13 cellular contexts compared by ENCODE assay signal in genomic region chr3:50319181-50319871, GRCh38. TPM values are rescaled to one million over a fixed set of nuclear protein-coding genes. Genes with fewer than 3 reads are reported as not detected.
DNase-seq lines count a peak whose midpoint lies in the region; ATAC-seq, FAIRE-seq and TF ChIP-seq lines count a peak whose summit lies in the region.
"Had no signal": no experiment of that assay in that cellular context is flagged by ENCODE, and none has a peak within 500 bp of the region (broad histone marks: within the 10 kb centered on the region; RNA-seq: fewer than 3 reads in every experiment).

No MANE protein-coding gene starts in this region.

- H3K4me1 ChIP-seq in SK-N-SH (ENCODE audit: control insufficient read depth in 1 of 2, insufficient read depth in 2 of 2, low read depth in 1 of 2, low read length in 1 of 2) (peaks cover 0 to 38% of the 10 kb centered on the region in 2 experiments; a peak in 2 of 4 replicates), HepG2 (ENCODE audit: insufficient read depth, low read length) (peaks cover 70% of the 10 kb centered on the region), spleen (peaks cover 25 to 93% (median 78%) of the 10 kb centered on the region in 6 donors), adrenal gland (replicated peaks in 1 of 2) (peaks cover 45 to 70% of the 10 kb centered on the region in 2 donors)

- H3K4me3 ChIP-seq in SK-N-SH (ENCODE audit: low read depth in 2 of 2, low read length in 1 of 2) (no peak overlapping the region), HepG2 (replicated peaks in 1 of 3; ENCODE audit: insufficient read depth in 1 of 3, low read depth in 2 of 3, low read length in 3 of 3) (peak overlapping the region in 1 of 3 experiments; percentile 19; a peak in 2 of 6 replicates), spleen (peak overlapping the region; percentile 72 to 97 (median 90)), adrenal gland (peak overlapping the region in 1 of 4 donors; percentile 9)

- H3K27me3 Mint-ChIP-seq in activated B cell treated with CpG ODN at 0.5 μM for 24 hours: no peaks in the 10 kb centered on the region

- peak overlapping the region; percentile 80; the same call in 1 of the 2 replicates for H3K4me2 ChIP-seq in SK-N-SH
- H3K4me2 ChIP-seq in HepG2 (ENCODE audit: low read depth, low read length): peak overlapping the region; percentile 94

- CTCF ChIA-PET in SK-N-SH (lab: Yijun Ruan, JAX) (interaction anchor here (0.8 to 6.0 kb wide), 7 partner anchors 9 to 127 kb away, joined by 3 to 60 read pairs (median 6); partner anchors contain the start of genes HYAL1, HYAL3, IFRD2 and NAA80), activated B cell treated with CpG ODN at 0.5 μM for 24 hours (lab: Charles Lee) (interaction anchor here (1.6 kb wide), 1 partner anchor 20 kb away, joined by 3 read pairs; the partner anchor contains the start of genes HYAL3 and NAA80), HepG2 (lab: Yijun Ruan, JAX; ENCODE audit: low intra/inter-chr PET ratio, low total read pairs) (no interaction called here)

- peaks cover 3% of the 10 kb centered on the region for H3K36me3 Mint-ChIP-seq in activated B cell treated with CpG ODN at 0.5 μM for 24 hours (ENCODE audit: low read depth)

- no peaks in the 10 kb centered on the region for H3K9me3 Mint-ChIP-seq in activated B cell treated with CpG ODN at 0.5 μM for 24 hours

- no TSS peak for BruUV-seq in HepG2 (replicated peaks; lab: Mats Ljungman, UMichigan)

- peaks cover 15 to 32% of the 10 kb centered on the region in 2 experiments for H3K36me3 ChIP-seq in SK-N-SH (replicated peaks in 1 of 2; ENCODE audit: control insufficient read depth in 1 of 2, insufficient read depth in 2 of 2, low read length in 1 of 2)
- H3K36me3 ChIP-seq in HepG2 (replicated peaks in 1 of 2; ENCODE audit: control insufficient read depth in 1 of 2, insufficient read depth in 2 of 2, low read length in 2 of 2): peaks cover 16 to 32% of the 10 kb centered on the region in 2 experiments
- peaks cover 2 to 65% (median 25%) of the 10 kb centered on the region in 6 donors for H3K36me3 ChIP-seq in spleen
- H3K36me3 ChIP-seq in adrenal gland (replicated peaks in 1 of 2): peaks cover 0 to 31% of the 10 kb centered on the region in 2 donors
- H3K36me3 ChIP-seq: ovary had no signal

- H2AFZ ChIP-seq in SK-N-SH (ENCODE audit: low read depth): no peak overlapping the region
- no peak overlapping the region for H2AFZ ChIP-seq in HepG2 (ENCODE audit: low read length)

- no peak for TF ChIP-seq POLR2A in HepG2 (IDR thresholded peaks at IDR 0.05; ENCODE audit: insufficient read depth in 1 of 2, low read depth in 2 of 2, low read length in 2 of 2)
- TF ChIP-seq POLR2A in spleen (IDR thresholded peaks at IDR 0.05): no peak
- no peak for TF ChIP-seq POLR2A in adrenal gland (IDR thresholded peaks at IDR 0.05)

- H3K27me3 ChIP-seq in SK-N-SH (ENCODE audit: insufficient read depth): no peaks in the 10 kb centered on the region
- H3K27me3 ChIP-seq in HepG2 (ENCODE audit: control insufficient read depth in 1 of 2, insufficient read depth in 2 of 2, low read length in 2 of 2): no peaks in the 10 kb centered on the region; a peak in 1 of 5 replicates
- no peaks in the 10 kb centered on the region for H3K27me3 ChIP-seq in spleen (replicated peaks in 1 of 7)
- H3K27me3 ChIP-seq in adrenal gland: no peaks in the 10 kb centered on the region
- H3K27me3 ChIP-seq: ovary had no signal

- in situ Hi-C loops in HepG2 (cut with HindIII; ENCODE audit: extremely low pct_ligation_motif_present, low pct_unique_long_range_greater_than_20kb): no loop called here

- H3K4me3 Mint-ChIP-seq in activated B cell treated with CpG ODN at 0.5 μM for 24 hours: peak overlapping the region; percentile 15

- no peak for TF ChIP-seq CTCF in SK-N-SH (IDR thresholded peaks at IDR 0.05)
- no peak for TF ChIP-seq CTCF in activated B cell treated with CpG ODN at 0.5 μM for 24 hours (IDR thresholded peaks at IDR 0.05)
- TF ChIP-seq CTCF in HepG2 (CRISPR knock-in tag; IDR thresholded peaks at IDR 0.05): no peak
- TF ChIP-seq CTCF in spleen (IDR thresholded peaks at IDR 0.05 in 8 of 11, conservative IDR thresholded peaks at IDR 0.05 in 3 of 11): no peak
- TF ChIP-seq CTCF in adrenal gland (IDR thresholded peaks at IDR 0.05): no peak

- H3K9me2 ChIP-seq in SK-N-SH: no peaks in the 10 kb centered on the region

- TF ChIP-seq EP300 in SK-N-SH (IDR thresholded peaks at IDR 0.05; ENCODE audit: borderline replicate concordance in 1 of 2, low read depth in 1 of 2, low read length in 1 of 2): no peak
- no peak for TF ChIP-seq EP300 in HepG2 (IDR thresholded peaks at IDR 0.05; ENCODE audit: low read depth in 2 of 2, low read length in 2 of 2)
- no peak for TF ChIP-seq EP300 in HepG2 (CRISPR knock-in tag; IDR thresholded peaks at IDR 0.05; ENCODE audit: borderline replicate concordance)

- H3K27ac ChIP-seq in SK-N-SH (ENCODE audit: low read depth in 2 of 2, low read length in 1 of 2) (no peak overlapping the region; a peak in 1 of 4 replicates), HepG2 (ENCODE audit: extremely low read length, insufficient read depth, low read length) (peak overlapping the region; percentile 2), spleen (peak overlapping the region; percentile 29 to 96 (median 93)), adrenal gland (peak overlapping the region in 1 of 5 donors; percentile 25)
- H3K27ac ChIP-seq: ovary had no signal

- no peak overlapping the region for H3K9ac ChIP-seq in SK-N-SH
- peak overlapping the region; percentile 10; the same call in 1 of the 2 replicates for H3K9ac ChIP-seq in HepG2 (ENCODE audit: insufficient read depth, low read depth, low read length)

- no peak for FAIRE-seq in HepG2 (lab: Jason Lieb, UNC)

- 99% methylated on average over 15 of the region's 15 CpGs for WGBS in SK-N-SH (ENCODE audit: low lambda C conversion rate)
- WGBS in HepG2 (ENCODE audit: low lambda C conversion rate): 94% methylated on average over 15 of the region's 15 CpGs
- WGBS in spleen, 5 donors: 74 to 89% (median 78%) methylated on average over 15 of the region's 15 CpGs
- 79 to 93% (median 86%) methylated on average over 14 to 15 of the region's 15 CpGs for WGBS in adrenal gland, 4 donors

- peaks cover 8% of the 10 kb centered on the region for H3F3A ChIP-seq in SK-N-SH (replicated peaks; ENCODE audit: insufficient read depth)

- no peaks in the 10 kb centered on the region for H3K9me3 ChIP-seq in SK-N-SH
- H3K9me3 ChIP-seq in HepG2 (ENCODE audit: low read length): no peaks in the 10 kb centered on the region
- H3K9me3 ChIP-seq in spleen: no peaks in the 10 kb centered on the region
- H3K9me3 ChIP-seq in adrenal gland (replicated peaks in 1 of 3): no peaks in the 10 kb centered on the region
- H3K9me3 ChIP-seq: ovary had no signal

- H3K27ac Mint-ChIP-seq in activated B cell treated with CpG ODN at 0.5 μM for 24 hours: no peak overlapping the region

- ATAC-seq in SK-N-SH treated with all-trans-retinoic acid at 6 μM for 48 hours (no peak), activated B cell treated with CpG ODN at 0.5 μM for 24 hours (ENCODE audit: low read depth) (no peak), HepG2 (no peak), GM18907 (IDR thresholded peaks at IDR 0.05; ENCODE audit: unreplicated experiment) (no peak)

- TF ChIP-seq RAD21 in SK-N-SH (IDR thresholded peaks at IDR 0.05; ENCODE audit: low read length) (no peak), HepG2 (CRISPR knock-in tag; IDR thresholded peaks at IDR 0.05) (no peak)

- peaks cover 39% of the 10 kb centered on the region for H3K79me2 ChIP-seq in SK-N-SH (ENCODE audit: insufficient read depth)
- H3K79me2 ChIP-seq in HepG2 (ENCODE audit: insufficient read depth, low read length): peaks cover 25% of the 10 kb centered on the region

- intact Hi-C loops in activated B cell treated with CpG ODN at 0.5 μM for 24 hours (cut with micrococcal nuclease): no loop called here
- intact Hi-C loops in HepG2 (cut with micrococcal nuclease; ENCODE audit: unreplicated experiment): no loop called here
- intact Hi-C loops in spleen (cut with DNase I; ENCODE audit: low total_unique reads): no loop called here
- intact Hi-C loops in adrenal gland (cut with DNase I): no loop called here

- H3K4me1 Mint-ChIP-seq in activated B cell treated with CpG ODN at 0.5 μM for 24 hours: peaks cover 39% of the 10 kb centered on the region

- DNase-seq in SK-N-SH: no peak
- DNase-seq in activated B cell treated with CpG ODN at 0.5 μM for 24 hours: no peak
- DNase-seq in HepG2 (ENCODE audit: low spot score): no peak
- DNase-seq in spleen: no peak
- no peak for DNase-seq in adrenal gland
- no peak for DNase-seq in NCI-H1105 treated with DMSO at 0.1 percent for 48 hours (lab: John Stamatoyannopoulos, UW)
- DNase-seq: 8988T, activated gamma-delta T cell treated with Interleukin-2 at 50 U/mL for 16 hours, MV-4-11, T1000 had no signal

- H4K20me1 ChIP-seq in SK-N-SH (ENCODE audit: insufficient read depth) (no peaks in the 10 kb centered on the region), HepG2 (ENCODE audit: insufficient read depth, low read length) (no peaks in the 10 kb centered on the region)

- POLR2A ChIA-PET in SK-N-SH (lab: Yijun Ruan, JAX) (no interaction called here), activated B cell treated with CpG ODN at 0.5 μM for 24 hours (lab: Charles Lee) (interaction anchor here (0.9 to 9.7 kb wide), 3 partner anchors 19 to 27 kb away, joined by 4 to 167 read pairs (median 4); partner anchors contain the start of genes HYAL3, IFRD2, NAA80 and RASSF1), HepG2 (lab: Yijun Ruan, JAX) (interaction anchor here (1.1 to 13.0 kb wide), 4 partner anchors 11 to 31 kb away, joined by 3 to 222 read pairs (median 8); partner anchors contain the start of genes CYB561D2, HYAL1, HYAL3 and IFRD2)

RNA-seq across cellular contexts. Expression of gene HYAL2, which starts 3.2 kb away (rescaled TPM):
- polyA plus RNA-seq in SK-N-SH (2012; rRNA removed) (135 and 151 TPM in 2 replicates), HepG2 (2011; rRNA removed) (102 and 144 TPM in 2 replicates), spleen (100 to 1,000 TPM; 108 to 155 (median 123) TPM), adrenal gland (100 to 1,000 TPM in 2 of 3 donors, 10 to 100 TPM in 1; 28.0 to 147 (median 109) TPM)
- polyA plus RNA-seq in SK-N-SH (2012; cell fraction: cytosol; rRNA removed): 57.1 and 110 TPM in 2 replicates
- 55.5 and 73.1 TPM in 2 replicates for polyA plus RNA-seq in SK-N-SH (2012; cell fraction: nucleus; rRNA removed)
- total RNA-seq in activated B cell treated with CpG ODN at 0.5 μM for 24 hours (4.2 and 4.4 TPM in 2 replicates), HepG2 (2016; rRNA removed; fragmentation: Illumina TruSeq; extraction: Trizol) (40.9 and 76.2 TPM in 2 replicates), spleen (100 to 1,000 TPM; 192 to 746 (median 523) TPM), adrenal gland (100 to 1,000 TPM in 4 of 8 donors, 10 to 100 TPM in 4; 62.9 to 186 (median 99.8) TPM)
- total RNA-seq in HepG2 (2016; cell fraction: cytosol; rRNA removed; fragmentation: Illumina TruSeq; extraction: Trizol; ENCODE audit: low read depth): 33.8 and 45.1 TPM in 2 replicates
- total RNA-seq in HepG2 (2016; cell fraction: insoluble cytoplasmic fraction; rRNA removed; fragmentation: Illumina TruSeq; extraction: Trizol): 38.5 and 74.2 TPM in 2 replicates
- 60.8 and 76.3 TPM in 2 replicates for total RNA-seq in HepG2 (2016; cell fraction: membrane; rRNA removed; fragmentation: Illumina TruSeq; extraction: Trizol)
- 56.5 and 69.1 TPM in 2 replicates for total RNA-seq in HepG2 (2016; cell fraction: nucleus; rRNA removed; fragmentation: Illumina TruSeq; extraction: Trizol)
- 110 and 154 TPM in 2 replicates for polyA plus RNA-seq in HepG2 (2011; cell fraction: cytosol; rRNA removed)
- polyA plus RNA-seq in HepG2 (2011; cell fraction: nucleus; rRNA removed): 94.8 and 103 TPM in 2 replicates
- 37.6 and 45.4 TPM in 2 replicates for polyA plus RNA-seq in HepG2 (2012)
- polyA plus RNA-seq in HepG2 (2016; cell fraction: cytosol; fragmentation: Illumina TruSeq; extraction: Trizol; ENCODE audit: low read depth): 32.1 and 39.0 TPM in 2 replicates
- polyA plus RNA-seq in HepG2 (2016; cell fraction: insoluble cytoplasmic fraction; fragmentation: Illumina TruSeq; extraction: Trizol; ENCODE audit: low read depth): 33.6 and 35.3 TPM in 2 replicates
- 47.1 and 53.3 TPM in 2 replicates for polyA plus RNA-seq in HepG2 (2016; cell fraction: membrane; fragmentation: Illumina TruSeq; extraction: Trizol; ENCODE audit: low read depth)
- 84.1 and 84.7 TPM in 2 replicates for polyA plus RNA-seq in HepG2 (2016; cell fraction: nucleus; fragmentation: Illumina TruSeq; extraction: Trizol; ENCODE audit: insufficient read depth, low read depth)
- 83.3 and 236 TPM in 2 replicates for polyA minus RNA-seq in HepG2 (2011; rRNA and poly(A)+ RNA removed; ENCODE audit: low replicate concordance)
- 38.1 and 40.4 TPM in 2 replicates for polyA minus RNA-seq in HepG2 (2011; cell fraction: cytosol; rRNA and poly(A)+ RNA removed)
- polyA minus RNA-seq in HepG2 (2011; cell fraction: nucleus; rRNA and poly(A)+ RNA removed): 37.0 and 41.7 TPM in 2 replicates

RNA-seq across cellular contexts. Expression of gene TUSC2, which starts 8.7 kb away (rescaled TPM):
- polyA plus RNA-seq in SK-N-SH (2012; rRNA removed) (58.7 and 79.3 TPM in 2 replicates), HepG2 (2011; rRNA removed) (38.5 and 39.1 TPM in 2 replicates), spleen (10 to 100 TPM; 20.6 to 36.5 (median 34.4) TPM), adrenal gland (10 to 100 TPM; 28.8 to 35.5 (median 31.9) TPM)
- 45.0 and 66.4 TPM in 2 replicates for polyA plus RNA-seq in SK-N-SH (2012; cell fraction: cytosol; rRNA removed)
- polyA plus RNA-seq in SK-N-SH (2012; cell fraction: nucleus; rRNA removed): 35.0 and 40.0 TPM in 2 replicates
- total RNA-seq in activated B cell treated with CpG ODN at 0.5 μM for 24 hours (32.2 and 33.4 TPM in 2 replicates), HepG2 (2016; rRNA removed; fragmentation: Illumina TruSeq; extraction: Trizol) (35.9 and 36.7 TPM in 2 replicates), spleen (10 to 100 TPM; 19.4 to 33.6 (median 24.4) TPM), adrenal gland (10 to 100 TPM; 29.0 to 64.3 (median 35.6) TPM)
- 71.2 and 71.5 TPM in 2 replicates for total RNA-seq in HepG2 (2016; cell fraction: cytosol; rRNA removed; fragmentation: Illumina TruSeq; extraction: Trizol; ENCODE audit: low read depth)
- total RNA-seq in HepG2 (2016; cell fraction: insoluble cytoplasmic fraction; rRNA removed; fragmentation: Illumina TruSeq; extraction: Trizol): 33.2 and 36.7 TPM in 2 replicates
- 83.6 and 94.5 TPM in 2 replicates for total RNA-seq in HepG2 (2016; cell fraction: membrane; rRNA removed; fragmentation: Illumina TruSeq; extraction: Trizol)
- 16.6 and 17.7 TPM in 2 replicates for total RNA-seq in HepG2 (2016; cell fraction: nucleus; rRNA removed; fragmentation: Illumina TruSeq; extraction: Trizol)
- 42.4 and 45.2 TPM in 2 replicates for polyA plus RNA-seq in HepG2 (2011; cell fraction: cytosol; rRNA removed)
- 12.4 and 16.2 TPM in 2 replicates for polyA plus RNA-seq in HepG2 (2011; cell fraction: nucleus; rRNA removed)
- 15.6 and 21.1 TPM in 2 replicates for polyA plus RNA-seq in HepG2 (2012)
- polyA plus RNA-seq in HepG2 (2016; cell fraction: cytosol; fragmentation: Illumina TruSeq; extraction: Trizol; ENCODE audit: low read depth): 124 and 125 TPM in 2 replicates
- 51.0 and 54.1 TPM in 2 replicates for polyA plus RNA-seq in HepG2 (2016; cell fraction: insoluble cytoplasmic fraction; fragmentation: Illumina TruSeq; extraction: Trizol; ENCODE audit: low read depth)
- 95.2 and 102 TPM in 2 replicates for polyA plus RNA-seq in HepG2 (2016; cell fraction: membrane; fragmentation: Illumina TruSeq; extraction: Trizol; ENCODE audit: low read depth)
- polyA plus RNA-seq in HepG2 (2016; cell fraction: nucleus; fragmentation: Illumina TruSeq; extraction: Trizol; ENCODE audit: insufficient read depth, low read depth): 42.2 and 43.7 TPM in 2 replicates
- 25.7 and 41.9 TPM in 2 replicates for polyA minus RNA-seq in HepG2 (2011; rRNA and poly(A)+ RNA removed; ENCODE audit: low replicate concordance)
- 7.9 and 8.1 TPM in 2 replicates for polyA minus RNA-seq in HepG2 (2011; cell fraction: cytosol; rRNA and poly(A)+ RNA removed)
- 5.0 and 5.5 TPM in 2 replicates for polyA minus RNA-seq in HepG2 (2011; cell fraction: nucleus; rRNA and poly(A)+ RNA removed)

RNA-seq across cellular contexts. Expression of gene HYAL1, which starts 16.0 kb away (rescaled TPM):
- polyA plus RNA-seq in SK-N-SH (2012; rRNA removed): 0.30 and 0.49 TPM in 2 replicates
- 0.14 and 0.26 TPM in 2 replicates for polyA plus RNA-seq in SK-N-SH (2012; cell fraction: cytosol; rRNA removed)
- polyA plus RNA-seq in SK-N-SH (2012; cell fraction: nucleus; rRNA removed): 1.7 and 1.8 TPM in 2 replicates
- total RNA-seq in activated B cell treated with CpG ODN at 0.5 μM for 24 hours: 0.47 and 0.73 TPM in 2 replicates
- 50.5 and 76.5 TPM in 2 replicates for total RNA-seq in HepG2 (2016; rRNA removed; fragmentation: Illumina TruSeq; extraction: Trizol)
- 15.2 and 15.4 TPM in 2 replicates for total RNA-seq in HepG2 (2016; cell fraction: cytosol; rRNA removed; fragmentation: Illumina TruSeq; extraction: Trizol; ENCODE audit: low read depth)
- 49.7 and 78.4 TPM in 2 replicates for total RNA-seq in HepG2 (2016; cell fraction: insoluble cytoplasmic fraction; rRNA removed; fragmentation: Illumina TruSeq; extraction: Trizol)
- total RNA-seq in HepG2 (2016; cell fraction: membrane; rRNA removed; fragmentation: Illumina TruSeq; extraction: Trizol): 36.1 and 38.7 TPM in 2 replicates
- total RNA-seq in HepG2 (2016; cell fraction: nucleus; rRNA removed; fragmentation: Illumina TruSeq; extraction: Trizol): 65.9 and 70.6 TPM in 2 replicates
- polyA plus RNA-seq in HepG2 (2011; rRNA removed): 193 and 218 TPM in 2 replicates
- 153 and 171 TPM in 2 replicates for polyA plus RNA-seq in HepG2 (2011; cell fraction: cytosol; rRNA removed)
- 132 and 137 TPM in 2 replicates for polyA plus RNA-seq in HepG2 (2011; cell fraction: nucleus; rRNA removed)
- polyA plus RNA-seq in HepG2 (2012): 82.6 and 84.8 TPM in 2 replicates
- 15.0 TPM in 2 replicates for polyA plus RNA-seq in HepG2 (2016; cell fraction: cytosol; fragmentation: Illumina TruSeq; extraction: Trizol; ENCODE audit: low read depth)
- 57.3 and 58.6 TPM in 2 replicates for polyA plus RNA-seq in HepG2 (2016; cell fraction: insoluble cytoplasmic fraction; fragmentation: Illumina TruSeq; extraction: Trizol; ENCODE audit: low read depth)
- polyA plus RNA-seq in HepG2 (2016; cell fraction: membrane; fragmentation: Illumina TruSeq; extraction: Trizol; ENCODE audit: low read depth): 31.8 and 34.0 TPM in 2 replicates
- 111 and 117 TPM in 2 replicates for polyA plus RNA-seq in HepG2 (2016; cell fraction: nucleus; fragmentation: Illumina TruSeq; extraction: Trizol; ENCODE audit: insufficient read depth, low read depth)
- 71.5 and 300 TPM in 2 replicates for polyA minus RNA-seq in HepG2 (2011; rRNA and poly(A)+ RNA removed; ENCODE audit: low replicate concordance)
- polyA minus RNA-seq in HepG2 (2011; cell fraction: cytosol; rRNA and poly(A)+ RNA removed): 89.0 and 90.5 TPM in 2 replicates
- 34.9 and 47.4 TPM in 2 replicates for polyA minus RNA-seq in HepG2 (2011; cell fraction: nucleus; rRNA and poly(A)+ RNA removed)
- total RNA-seq in spleen: 100 to 1,000 TPM in 5 of 7 donors, 10 to 100 TPM in 2; 46.8 to 172 (median 122) TPM
- 10 to 100 TPM; 18.2 to 49.4 (median 46.6) TPM for polyA plus RNA-seq in spleen
- 10 to 100 TPM; 19.9 to 50.5 (median 36.8) TPM for total RNA-seq in adrenal gland
- 10 to 100 TPM in 2 of 3 donors, 1 to 10 TPM in 1; 9.7 to 50.1 (median 16.5) TPM for polyA plus RNA-seq in adrenal gland

RNA-seq across cellular contexts. Expression of gene HYAL3, which starts 20.1 kb away (rescaled TPM):
- polyA plus RNA-seq in SK-N-SH (2012; rRNA removed) (7.8 and 8.4 TPM in 2 replicates), HepG2 (2011; rRNA removed) (10.4 and 12.9 TPM in 2 replicates), spleen (1 to 10 TPM; 1.4 to 2.4 (median 2.1) TPM), adrenal gland (1 to 10 TPM; 2.5 to 6.8 (median 3.2) TPM)
- 3.1 and 5.6 TPM in 2 replicates for polyA plus RNA-seq in SK-N-SH (2012; cell fraction: cytosol; rRNA removed)
- 8.7 and 10.0 TPM in 2 replicates for polyA plus RNA-seq in SK-N-SH (2012; cell fraction: nucleus; rRNA removed)
- total RNA-seq in activated B cell treated with CpG ODN at 0.5 μM for 24 hours (2.0 and 2.5 TPM in 2 replicates), HepG2 (2016; rRNA removed; fragmentation: Illumina TruSeq; extraction: Trizol) (5.5 and 5.9 TPM in 2 replicates), spleen (1 to 10 TPM in 6 of 7 donors, under 1 TPM in 1; 0.73 to 3.8 (median 2.7) TPM), adrenal gland (1 to 10 TPM; 1.7 to 5.4 (median 3.4) TPM)
- 3.1 and 4.0 TPM in 2 replicates for total RNA-seq in HepG2 (2016; cell fraction: cytosol; rRNA removed; fragmentation: Illumina TruSeq; extraction: Trizol; ENCODE audit: low read depth)
- total RNA-seq in HepG2 (2016; cell fraction: insoluble cytoplasmic fraction; rRNA removed; fragmentation: Illumina TruSeq; extraction: Trizol): 4.8 and 6.5 TPM in 2 replicates
- total RNA-seq in HepG2 (2016; cell fraction: membrane; rRNA removed; fragmentation: Illumina TruSeq; extraction: Trizol): 4.7 and 5.3 TPM in 2 replicates
- total RNA-seq in HepG2 (2016; cell fraction: nucleus; rRNA removed; fragmentation: Illumina TruSeq; extraction: Trizol): 4.6 and 5.5 TPM in 2 replicates
- 10.7 and 17.4 TPM in 2 replicates for polyA plus RNA-seq in HepG2 (2011; cell fraction: cytosol; rRNA removed)
- polyA plus RNA-seq in HepG2 (2011; cell fraction: nucleus; rRNA removed): 24.5 and 24.6 TPM in 2 replicates
- 2.2 and 2.5 TPM in 2 replicates for polyA plus RNA-seq in HepG2 (2012)
- polyA plus RNA-seq in HepG2 (2016; cell fraction: cytosol; fragmentation: Illumina TruSeq; extraction: Trizol; ENCODE audit: low read depth): 2.8 and 4.1 TPM in 2 replicates
- 6.1 and 9.3 TPM in 2 replicates for polyA plus RNA-seq in HepG2 (2016; cell fraction: insoluble cytoplasmic fraction; fragmentation: Illumina TruSeq; extraction: Trizol; ENCODE audit: low read depth)
- 6.6 and 7.3 TPM in 2 replicates for polyA plus RNA-seq in HepG2 (2016; cell fraction: membrane; fragmentation: Illumina TruSeq; extraction: Trizol; ENCODE audit: low read depth)
- polyA plus RNA-seq in HepG2 (2016; cell fraction: nucleus; fragmentation: Illumina TruSeq; extraction: Trizol; ENCODE audit: insufficient read depth, low read depth): 9.7 and 11.4 TPM in 2 replicates
- 24.0 and 60.6 TPM in 2 replicates for polyA minus RNA-seq in HepG2 (2011; rRNA and poly(A)+ RNA removed; ENCODE audit: low replicate concordance)
- polyA minus RNA-seq in HepG2 (2011; cell fraction: cytosol; rRNA and poly(A)+ RNA removed): 5.2 and 5.5 TPM in 2 replicates
- 5.8 and 7.0 TPM in 2 replicates for polyA minus RNA-seq in HepG2 (2011; cell fraction: nucleus; rRNA and poly(A)+ RNA removed)

RNA-seq across cellular contexts. Expression of gene NAA80, which starts 20.1 kb away (rescaled TPM):
- polyA plus RNA-seq in SK-N-SH (2012; rRNA removed) (10.4 and 10.5 TPM in 2 replicates), HepG2 (2011; rRNA removed) (8.7 and 13.1 TPM in 2 replicates), spleen (10 to 100 TPM; 12.4 to 15.5 (median 15.2) TPM), adrenal gland (10 to 100 TPM in 2 of 3 donors, 1 to 10 TPM in 1; 6.0 to 19.8 (median 14.0) TPM)
- polyA plus RNA-seq in SK-N-SH (2012; cell fraction: cytosol; rRNA removed): 2.8 and 4.3 TPM in 2 replicates
- polyA plus RNA-seq in SK-N-SH (2012; cell fraction: nucleus; rRNA removed): 36.1 and 53.0 TPM in 2 replicates
- total RNA-seq in activated B cell treated with CpG ODN at 0.5 μM for 24 hours (23.9 and 24.8 TPM in 2 replicates), HepG2 (2016; rRNA removed; fragmentation: Illumina TruSeq; extraction: Trizol) (1.5 and 3.4 TPM in 2 replicates), spleen (10 to 100 TPM in 6 of 7 donors, 1 to 10 TPM in 1; 7.8 to 15.1 (median 11.8) TPM), adrenal gland (10 to 100 TPM in 6 of 8 donors, 1 to 10 TPM in 2; 9.8 to 17.9 (median 11.0) TPM)
- 1.2 and 1.4 TPM in 2 replicates for total RNA-seq in HepG2 (2016; cell fraction: cytosol; rRNA removed; fragmentation: Illumina TruSeq; extraction: Trizol; ENCODE audit: low read depth)
- 1.9 and 4.5 TPM in 2 replicates for total RNA-seq in HepG2 (2016; cell fraction: insoluble cytoplasmic fraction; rRNA removed; fragmentation: Illumina TruSeq; extraction: Trizol)
- total RNA-seq in HepG2 (2016; cell fraction: membrane; rRNA removed; fragmentation: Illumina TruSeq; extraction: Trizol): 1.7 and 3.0 TPM in 2 replicates
- total RNA-seq in HepG2 (2016; cell fraction: nucleus; rRNA removed; fragmentation: Illumina TruSeq; extraction: Trizol): 6.5 and 6.8 TPM in 2 replicates
- polyA plus RNA-seq in HepG2 (2011; cell fraction: cytosol; rRNA removed): 3.4 and 5.0 TPM in 2 replicates
- polyA plus RNA-seq in HepG2 (2011; cell fraction: nucleus; rRNA removed): 46.7 and 51.7 TPM in 2 replicates
- polyA plus RNA-seq in HepG2 (2012): 5.2 and 6.1 TPM in 2 replicates
- polyA plus RNA-seq in HepG2 (2016; cell fraction: cytosol; fragmentation: Illumina TruSeq; extraction: Trizol; ENCODE audit: low read depth): 2.4 and 3.7 TPM in 2 replicates
- 4.3 and 5.4 TPM in 2 replicates for polyA plus RNA-seq in HepG2 (2016; cell fraction: insoluble cytoplasmic fraction; fragmentation: Illumina TruSeq; extraction: Trizol; ENCODE audit: low read depth)
- 5.1 and 5.3 TPM in 2 replicates for polyA plus RNA-seq in HepG2 (2016; cell fraction: membrane; fragmentation: Illumina TruSeq; extraction: Trizol; ENCODE audit: low read depth)
- polyA plus RNA-seq in HepG2 (2016; cell fraction: nucleus; fragmentation: Illumina TruSeq; extraction: Trizol; ENCODE audit: insufficient read depth, low read depth): 23.1 and 24.6 TPM in 2 replicates
- polyA minus RNA-seq in HepG2 (2011; rRNA and poly(A)+ RNA removed; ENCODE audit: low replicate concordance): 20.9 and 56.7 TPM in 2 replicates
- 2.0 and 2.9 TPM in 2 replicates for polyA minus RNA-seq in HepG2 (2011; cell fraction: cytosol; rRNA and poly(A)+ RNA removed)
- polyA minus RNA-seq in HepG2 (2011; cell fraction: nucleus; rRNA and poly(A)+ RNA removed): 15.7 and 16.0 TPM in 2 replicates

Comparison
In these comparisons a context has a peak if more than half of its experiments do, and no peak if none do; other contexts are left out.
1. H3K27ac ChIP-seq: peak in HepG2 (single experiment) and spleen (8 of 8); none in SK-N-SH (0 of 2).
2. H3K4me3 ChIP-seq: peak in spleen (8 of 8); none in SK-N-SH (0 of 2).
3. Of the 25 proteins assayed by ChIP-seq in both HepG2 and SK-N-SH: peak only in HepG2: POLR2AphosphoS5; only in SK-N-SH: none; in both: none; in neither: 24.